26 cellular contexts compared by ENCODE assay signal in genomic region chr7:154442939-154443338, GRCh38.
"Had no signal": no experiment of that assay in that cellular context is flagged by ENCODE, and none has a peak within 500 bp of the region (broad histone marks: within the 10 kb centered on the region; RNA-seq: fewer than 3 reads in every experiment).

No MANE protein-coding gene starts in this region.

- H3K4me1 Mint-ChIP-seq: endodermal cell; naive thymus-derived CD4-positive, alpha-beta T cell; stimulated activated naive B cell treated with anti-CD40 and anti-IgM and Interleukin-4, amounts not matched to agents 10 μg/mL and 1 μg/mL and 100 μg/mL, for 72 hours had no signal

- H3K79me2 ChIP-seq: hepatocyte had no signal

- H3K4me3 ChIP-seq: colonic mucosa, gastroesophageal sphincter, heart left ventricle, hepatocyte, left lung, pancreas, right atrium auricular region, spleen, suprapubic skin, transverse colon, vagina had no signal

- H3K4me2 ChIP-seq: hepatocyte had no signal

- H3K27me3 Mint-ChIP-seq: dendritic cell treated with granulocyte-macrophage colony-stimulating factor and Interleukin-4, amounts not matched to agents 40 ng/mL and 50 ng/mL, for 4 days; stimulated activated naive B cell treated with anti-CD40 and anti-IgM and Interleukin-4, amounts not matched to agents 10 μg/mL and 1 μg/mL and 100 μg/mL, for 72 hours; stimulated activated naive CD8-positive, alpha-beta T cell treated with anti-CD3 and anti-CD28 coated beads, Interleukin-15, Interleukin-2, amounts not matched to agents 100 ng/mL and 50 ng/mL, for 24 hours had no signal

- H3K4me3 Mint-ChIP-seq: dendritic cell treated with granulocyte-macrophage colony-stimulating factor and Interleukin-4, amounts not matched to agents 40 ng/mL and 50 ng/mL, for 4 days; endodermal cell; naive thymus-derived CD4-positive, alpha-beta T cell; nephron; stimulated activated naive B cell treated with anti-CD40 and anti-IgM and Interleukin-4, amounts not matched to agents 10 μg/mL and 1 μg/mL and 100 μg/mL, for 72 hours; stimulated activated naive CD8-positive, alpha-beta T cell treated with anti-CD3 and anti-CD28 coated beads, Interleukin-15, Interleukin-2, amounts not matched to agents 100 ng/mL and 50 ng/mL, for 24 hours had no signal

- H2AFZ ChIP-seq: hepatocyte had no signal

- ATAC-seq: esophagus mucosa; gastroesophageal sphincter; heart left ventricle; left lung; naive thymus-derived CD4-positive, alpha-beta T cell; pancreas; sciatic nerve; stimulated activated naive B cell treated with anti-CD40 and anti-IgM and Interleukin-4, amounts not matched to agents 10 μg/mL and 1 μg/mL and 100 μg/mL, for 72 hours had no signal

- H3K27ac ChIP-seq: colonic mucosa, epithelial cell of prostate, gastroesophageal sphincter, heart left ventricle, hepatocyte, left lung, neutrophil, pancreas, right atrium auricular region, spleen, suprapubic skin, transverse colon, vagina had no signal

- H3K36me3 ChIP-seq: colonic mucosa, gastroesophageal sphincter, heart left ventricle, left lung, neutrophil, pancreas, right atrium auricular region, spleen, suprapubic skin, transverse colon, vagina had no signal

- DNase-seq: colonic mucosa; effector CD8-positive, alpha-beta T cell; endodermal cell; foreskin fibroblast; heart left ventricle; kidney; left lung; mesendoderm; midbrain; naive thymus-derived CD4-positive, alpha-beta T cell; pancreas; spleen; stimulated activated naive B cell treated with anti-CD40 and anti-IgM and Interleukin-4, amounts not matched to agents 10 μg/mL and 1 μg/mL and 100 μg/mL, for 72 hours; transverse colon had no signal

- H3K27me3 ChIP-seq: colonic mucosa, gastroesophageal sphincter, heart left ventricle, hepatocyte, left lung, neutrophil, pancreas, right atrium auricular region, spleen, suprapubic skin, transverse colon, vagina had no signal

- FAIRE-seq: kidney, pancreas had no signal

- H3K27ac Mint-ChIP-seq: dendritic cell treated with granulocyte-macrophage colony-stimulating factor and Interleukin-4, amounts not matched to agents 40 ng/mL and 50 ng/mL, for 4 days; endodermal cell; naive thymus-derived CD4-positive, alpha-beta T cell; nephron; stimulated activated naive B cell treated with anti-CD40 and anti-IgM and Interleukin-4, amounts not matched to agents 10 μg/mL and 1 μg/mL and 100 μg/mL, for 72 hours; stimulated activated naive CD8-positive, alpha-beta T cell treated with anti-CD3 and anti-CD28 coated beads, Interleukin-15, Interleukin-2, amounts not matched to agents 100 ng/mL and 50 ng/mL, for 24 hours had no signal

- H3K36me3 Mint-ChIP-seq: naive thymus-derived CD4-positive, alpha-beta T cell; stimulated activated naive B cell treated with anti-CD40 and anti-IgM and Interleukin-4, amounts not matched to agents 10 μg/mL and 1 μg/mL and 100 μg/mL, for 72 hours had no signal

- H3K4me1 ChIP-seq: colonic mucosa, gastroesophageal sphincter, heart left ventricle, left lung, pancreas, right atrium auricular region, spleen, suprapubic skin, transverse colon, vagina had no signal

- H3K9me3 ChIP-seq: colonic mucosa, gastroesophageal sphincter, neutrophil, pancreas, transverse colon, vagina had no signal
